Comparison of ENCODE assay signal across 1 cellular context in genomic region chr1:154812911-154813816, GRCh38.
TF ChIP-seq lines count a peak whose summit lies in the region.

No MANE protein-coding gene starts in this region.

TF ChIP-seq in K562, 482 proteins besides CTCF, POLR2A, EP300 and RAD21 (continued from another document):
- TF ChIP-seq, protein P1, sequence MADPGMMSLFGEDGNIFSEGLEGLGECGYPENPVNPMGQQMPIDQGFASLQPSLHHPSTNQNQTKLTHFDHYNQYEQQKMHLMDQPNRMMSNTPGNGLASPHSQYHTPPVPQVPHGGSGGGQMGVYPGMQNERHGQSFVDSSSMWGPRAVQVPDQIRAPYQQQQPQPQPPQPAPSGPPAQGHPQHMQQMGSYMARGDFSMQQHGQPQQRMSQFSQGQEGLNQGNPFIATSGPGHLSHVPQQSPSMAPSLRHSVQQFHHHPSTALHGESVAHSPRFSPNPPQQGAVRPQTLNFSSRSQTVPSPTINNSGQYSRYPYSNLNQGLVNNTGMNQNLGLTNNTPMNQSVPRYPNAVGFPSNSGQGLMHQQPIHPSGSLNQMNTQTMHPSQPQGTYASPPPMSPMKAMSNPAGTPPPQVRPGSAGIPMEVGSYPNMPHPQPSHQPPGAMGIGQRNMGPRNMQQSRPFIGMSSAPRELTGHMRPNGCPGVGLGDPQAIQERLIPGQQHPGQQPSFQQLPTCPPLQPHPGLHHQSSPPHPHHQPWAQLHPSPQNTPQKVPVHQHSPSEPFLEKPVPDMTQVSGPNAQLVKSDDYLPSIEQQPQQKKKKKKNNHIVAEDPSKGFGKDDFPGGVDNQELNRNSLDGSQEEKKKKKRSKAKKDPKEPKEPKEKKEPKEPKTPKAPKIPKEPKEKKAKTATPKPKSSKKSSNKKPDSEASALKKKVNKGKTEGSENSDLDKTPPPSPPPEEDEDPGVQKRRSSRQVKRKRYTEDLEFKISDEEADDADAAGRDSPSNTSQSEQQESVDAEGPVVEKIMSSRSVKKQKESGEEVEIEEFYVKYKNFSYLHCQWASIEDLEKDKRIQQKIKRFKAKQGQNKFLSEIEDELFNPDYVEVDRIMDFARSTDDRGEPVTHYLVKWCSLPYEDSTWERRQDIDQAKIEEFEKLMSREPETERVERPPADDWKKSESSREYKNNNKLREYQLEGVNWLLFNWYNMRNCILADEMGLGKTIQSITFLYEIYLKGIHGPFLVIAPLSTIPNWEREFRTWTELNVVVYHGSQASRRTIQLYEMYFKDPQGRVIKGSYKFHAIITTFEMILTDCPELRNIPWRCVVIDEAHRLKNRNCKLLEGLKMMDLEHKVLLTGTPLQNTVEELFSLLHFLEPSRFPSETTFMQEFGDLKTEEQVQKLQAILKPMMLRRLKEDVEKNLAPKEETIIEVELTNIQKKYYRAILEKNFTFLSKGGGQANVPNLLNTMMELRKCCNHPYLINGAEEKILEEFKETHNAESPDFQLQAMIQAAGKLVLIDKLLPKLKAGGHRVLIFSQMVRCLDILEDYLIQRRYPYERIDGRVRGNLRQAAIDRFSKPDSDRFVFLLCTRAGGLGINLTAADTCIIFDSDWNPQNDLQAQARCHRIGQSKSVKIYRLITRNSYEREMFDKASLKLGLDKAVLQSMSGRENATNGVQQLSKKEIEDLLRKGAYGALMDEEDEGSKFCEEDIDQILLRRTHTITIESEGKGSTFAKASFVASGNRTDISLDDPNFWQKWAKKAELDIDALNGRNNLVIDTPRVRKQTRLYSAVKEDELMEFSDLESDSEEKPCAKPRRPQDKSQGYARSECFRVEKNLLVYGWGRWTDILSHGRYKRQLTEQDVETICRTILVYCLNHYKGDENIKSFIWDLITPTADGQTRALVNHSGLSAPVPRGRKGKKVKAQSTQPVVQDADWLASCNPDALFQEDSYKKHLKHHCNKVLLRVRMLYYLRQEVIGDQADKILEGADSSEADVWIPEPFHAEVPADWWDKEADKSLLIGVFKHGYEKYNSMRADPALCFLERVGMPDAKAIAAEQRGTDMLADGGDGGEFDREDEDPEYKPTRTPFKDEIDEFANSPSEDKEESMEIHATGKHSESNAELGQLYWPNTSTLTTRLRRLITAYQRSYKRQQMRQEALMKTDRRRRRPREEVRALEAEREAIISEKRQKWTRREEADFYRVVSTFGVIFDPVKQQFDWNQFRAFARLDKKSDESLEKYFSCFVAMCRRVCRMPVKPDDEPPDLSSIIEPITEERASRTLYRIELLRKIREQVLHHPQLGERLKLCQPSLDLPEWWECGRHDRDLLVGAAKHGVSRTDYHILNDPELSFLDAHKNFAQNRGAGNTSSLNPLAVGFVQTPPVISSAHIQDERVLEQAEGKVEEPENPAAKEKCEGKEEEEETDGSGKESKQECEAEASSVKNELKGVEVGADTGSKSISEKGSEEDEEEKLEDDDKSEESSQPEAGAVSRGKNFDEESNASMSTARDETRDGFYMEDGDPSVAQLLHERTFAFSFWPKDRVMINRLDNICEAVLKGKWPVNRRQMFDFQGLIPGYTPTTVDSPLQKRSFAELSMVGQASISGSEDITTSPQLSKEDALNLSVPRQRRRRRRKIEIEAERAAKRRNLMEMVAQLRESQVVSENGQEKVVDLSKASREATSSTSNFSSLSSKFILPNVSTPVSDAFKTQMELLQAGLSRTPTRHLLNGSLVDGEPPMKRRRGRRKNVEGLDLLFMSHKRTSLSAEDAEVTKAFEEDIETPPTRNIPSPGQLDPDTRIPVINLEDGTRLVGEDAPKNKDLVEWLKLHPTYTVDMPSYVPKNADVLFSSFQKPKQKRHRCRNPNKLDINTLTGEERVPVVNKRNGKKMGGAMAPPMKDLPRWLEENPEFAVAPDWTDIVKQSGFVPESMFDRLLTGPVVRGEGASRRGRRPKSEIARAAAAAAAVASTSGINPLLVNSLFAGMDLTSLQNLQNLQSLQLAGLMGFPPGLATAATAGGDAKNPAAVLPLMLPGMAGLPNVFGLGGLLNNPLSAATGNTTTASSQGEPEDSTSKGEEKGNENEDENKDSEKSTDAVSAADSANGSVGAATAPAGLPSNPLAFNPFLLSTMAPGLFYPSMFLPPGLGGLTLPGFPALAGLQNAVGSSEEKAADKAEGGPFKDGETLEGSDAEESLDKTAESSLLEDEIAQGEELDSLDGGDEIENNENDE (IDR thresholded peaks at IDR 0.05; ENCODE audit: low read depth, low read length) = no peak
- TF ChIP-seq EGR1 (conservative IDR thresholded peaks at IDR 0.05) (peak; percentile 48), ZFP1 (CRISPR knock-in tag; IDR thresholded peaks at IDR 0.05) (no peak), CSDE1 (IDR thresholded peaks at IDR 0.05) (no peak), PRDM10 (IDR thresholded peaks at IDR 0.05; ENCODE audit: partially characterized antibody) (peak; percentile 56), TCF7L2 (IDR thresholded peaks at IDR 0.05; ENCODE audit: low read depth, low read length) (no peak), EZH2 (IDR thresholded peaks at IDR 0.05; ENCODE audit: borderline replicate concordance, low read depth, low read length) (0 out of 2 replicates have a peak, but pooled peaks have one; percentile 33)
- TF ChIP-seq, protein P2, sequence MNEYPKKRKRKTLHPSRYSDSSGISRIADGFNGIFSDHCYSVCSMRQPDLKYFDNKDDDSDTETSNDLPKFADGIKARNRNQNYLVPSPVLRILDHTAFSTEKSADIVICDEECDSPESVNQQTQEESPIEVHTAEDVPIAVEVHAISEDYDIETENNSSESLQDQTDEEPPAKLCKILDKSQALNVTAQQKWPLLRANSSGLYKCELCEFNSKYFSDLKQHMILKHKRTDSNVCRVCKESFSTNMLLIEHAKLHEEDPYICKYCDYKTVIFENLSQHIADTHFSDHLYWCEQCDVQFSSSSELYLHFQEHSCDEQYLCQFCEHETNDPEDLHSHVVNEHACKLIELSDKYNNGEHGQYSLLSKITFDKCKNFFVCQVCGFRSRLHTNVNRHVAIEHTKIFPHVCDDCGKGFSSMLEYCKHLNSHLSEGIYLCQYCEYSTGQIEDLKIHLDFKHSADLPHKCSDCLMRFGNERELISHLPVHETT (CRISPR knock-in tag; conservative IDR thresholded peaks at IDR 0.05 in 1 of 2, IDR thresholded peaks at IDR 0.05 in 1 of 2) = no peak
TF ChIP-seq in K562: peak in this region for 4.
